In genomic region chr15:86061581-86061980, GRCh38 we compare ENCODE assay signal across 19 cellular contexts. TPM values are rescaled to one million over a fixed set of nuclear protein-coding genes. Genes with fewer than 3 reads are reported as not detected.
"Had no signal": no experiment of that assay in that cellular context is flagged by ENCODE, and none has a peak within 500 bp of the region (broad histone marks: within the 10 kb centered on the region; RNA-seq: fewer than 3 reads in every experiment).

No MANE protein-coding gene starts in this region.

- H3K27ac ChIP-seq: breast epithelium, coronary artery, heart left ventricle, pancreas had no signal

- H3K27ac Mint-ChIP-seq: memory B cell, naive B cell had no signal

- DNase-seq: activated CD4-positive, CD25-positive, alpha-beta regulatory T cell treated with anti-CD3 and anti-CD28 coated beads, Interleukin-2, amount 50 U/mL, for 72 hours; activated CD8-positive, alpha-beta memory T cell treated with anti-CD3 and anti-CD28 coated beads for 24 hours; activated CD8-positive, alpha-beta memory T cell treated with anti-CD3 and anti-CD28 coated beads, Interleukin-2, amount 50 U/mL, for 48 hours; activated effector memory CD4-positive, alpha-beta T cell treated with Interleukin-2 at 50 U/mL for 16 hours; activated naive CD4-positive, alpha-beta T cell treated with anti-CD3 and anti-CD28 coated beads, Interleukin-2, amount 50 U/mL, for 16 hours; activated T-cell treated with anti-CD3 and anti-CD28 coated beads, Interleukin-2, amount 50 U/mL, for 48 hours; aorta; heart left ventricle; left ventricle myocardium superior; mucosa of descending colon; naive B cell; pancreas; stimulated activated naive CD4-positive, alpha-beta T cell; T1000 had no signal

- H3K27me3 ChIP-seq: pancreas had no signal

- H3K4me1 Mint-ChIP-seq: memory B cell, naive B cell had no signal

- H3K9me3 ChIP-seq: breast epithelium, heart left ventricle, mucosa of descending colon, pancreas had no signal

- H3K9me3 Mint-ChIP-seq: naive B cell had no signal

- ATAC-seq: heart left ventricle, left ventricle myocardium superior, mucosa of descending colon, pancreas had no signal

- H3K36me3 ChIP-seq: breast epithelium, heart left ventricle, pancreas had no signal

- H3K4me3 ChIP-seq: breast epithelium, coronary artery, heart left ventricle, mucosa of descending colon, pancreas had no signal

- H3K36me3 Mint-ChIP-seq: memory B cell, naive B cell had no signal

- H3K4me3 Mint-ChIP-seq: memory B cell, naive B cell had no signal

- H3K4me1 ChIP-seq: breast epithelium, heart left ventricle, pancreas had no signal

RNA-seq across cellular contexts. Expression of gene AGBL1, which starts 18.1 kb away (rescaled TPM):
- total RNA-seq: breast epithelium, epithelial cell of proximal tubule, left ventricle myocardium superior, ureter had no signal
- polyA plus RNA-seq: aorta had no signal
